Comparison of ENCODE assay signal across 28 cellular contexts in genomic region chr18:21300035-21300434, GRCh38. TPM values are rescaled to one million over a fixed set of nuclear protein-coding genes. Genes with fewer than 3 reads are reported as not detected.
"Had no signal": no experiment of that assay in that cellular context is flagged by ENCODE, and none has a peak within 500 bp of the region (broad histone marks: within the 10 kb centered on the region; RNA-seq: fewer than 3 reads in every experiment).

No MANE protein-coding gene starts in this region.

- H3K4me1 ChIP-seq: adrenal gland, ascending aorta, left lung, spleen, upper lobe of left lung had no signal

- H3K36me3 ChIP-seq: adrenal gland, ascending aorta, brain microvascular endothelial cell, esophagus muscularis mucosa, left lung, spleen, thoracic aorta, upper lobe of left lung had no signal

- H3K27me3 ChIP-seq: adrenal gland, ascending aorta, brain microvascular endothelial cell, esophagus muscularis mucosa, hepatocyte, left lung, upper lobe of left lung had no signal

- DNase-seq: activated CD8-positive, alpha-beta memory T cell treated with anti-CD3 and anti-CD28 coated beads, Interleukin-2, amount 50 U/mL, for 48 hours; activated naive CD4-positive, alpha-beta T cell; activated T-cell treated with anti-CD3 and anti-CD28 coated beads, Interleukin-2, amount 50 U/mL, for 4 hours; adrenal gland; brain microvascular endothelial cell; caudate nucleus; effector CD8-positive, alpha-beta T cell; glutamatergic neuron; immature natural killer cell; left lung; midbrain; occipital lobe; posterior cingulate gyrus; spleen; stimulated activated CD4-positive, alpha-beta T cell treated with anti-CD3 and anti-CD28 coated beads, Interleukin-4, amount 100 ng/mL, for 1 hour; stimulated activated naive CD4-positive, alpha-beta T cell; T-helper 9 cell; upper lobe of left lung had no signal

- H3K9me3 Mint-ChIP-seq: activated T-cell treated with anti-CD3 and anti-CD28 coated beads, Interleukin-2, amount 50 U/mL, for 4 hours; activated T-helper 2 cell treated with anti-CD3 and anti-CD28 coated beads, Interferon-gamma antibody, Interleukin-2, Interleukin-4, amounts not matched to agents 10 μg/mL and 5 μg/mL and 100 μg/mL, durations not matched to agents 14 hours and 24 hours and 36 hours; nephron had no signal

- H3K4me1 Mint-ChIP-seq: immature natural killer cell, nephron had no signal

- H3K27ac ChIP-seq: adrenal gland, ascending aorta, brain microvascular endothelial cell, esophagus muscularis mucosa, left lung, spleen, thoracic aorta, upper lobe of left lung had no signal

- H3K4me3 Mint-ChIP-seq: activated naive CD8-positive, alpha-beta T cell; activated T-cell treated with anti-CD3 and anti-CD28 coated beads, Interleukin-2, amount 50 U/mL, for 4 hours; immature natural killer cell; nephron; WTC11 had no signal

- H3K9me3 ChIP-seq: adrenal gland, ascending aorta, esophagus muscularis mucosa, left lung, thoracic aorta, upper lobe of left lung had no signal

- H3K27ac Mint-ChIP-seq: activated naive CD8-positive, alpha-beta T cell; activated T-helper 2 cell treated with anti-CD3 and anti-CD28 coated beads, Interferon-gamma antibody, Interleukin-2, Interleukin-4, amounts not matched to agents 10 μg/mL and 5 μg/mL and 100 μg/mL, durations not matched to agents 14 hours and 24 hours and 36 hours; immature natural killer cell; nephron; WTC11 had no signal

- H3K4me3 ChIP-seq: adrenal gland, ascending aorta, esophagus muscularis mucosa, hepatocyte, left lung, spleen, thoracic aorta, upper lobe of left lung had no signal

- ATAC-seq: activated T-cell treated with anti-CD3 and anti-CD28 coated beads, Interleukin-2, amount 50 U/mL, for 4 hours; left lung; WTC11 had no signal

- H3K36me3 Mint-ChIP-seq: activated naive CD8-positive, alpha-beta T cell; immature natural killer cell; WTC11 had no signal

- H2AFZ ChIP-seq: hepatocyte had no signal

- H3K4me2 ChIP-seq: hepatocyte had no signal

- H3K79me2 ChIP-seq: hepatocyte had no signal

RNA-seq across cellular contexts. Expression of gene GREB1L, which starts 58.0 kb away (rescaled TPM):
- total RNA-seq: activated CD8-positive, alpha-beta memory T cell treated with anti-CD3 and anti-CD28 coated beads for 36 hours; activated T-helper 2 cell treated with anti-CD3 and anti-CD28 coated beads, Interferon-gamma antibody, Interleukin-2, Interleukin-4, amounts not matched to agents 10 μg/mL and 5 μg/mL and 100 μg/mL, durations not matched to agents 14 hours and 24 hours and 36 hours; T-helper 1 cell treated with Interleukin-12 subunit alpha and Interleukin-12 subunit beta and Interleukin-4 antibody, amounts not matched to agents 30 ng/mL and 1 ng/mL, for 36 hours had no signal
